ENCODE assay signal across 16 cellular contexts in the genomic region with DNA sequence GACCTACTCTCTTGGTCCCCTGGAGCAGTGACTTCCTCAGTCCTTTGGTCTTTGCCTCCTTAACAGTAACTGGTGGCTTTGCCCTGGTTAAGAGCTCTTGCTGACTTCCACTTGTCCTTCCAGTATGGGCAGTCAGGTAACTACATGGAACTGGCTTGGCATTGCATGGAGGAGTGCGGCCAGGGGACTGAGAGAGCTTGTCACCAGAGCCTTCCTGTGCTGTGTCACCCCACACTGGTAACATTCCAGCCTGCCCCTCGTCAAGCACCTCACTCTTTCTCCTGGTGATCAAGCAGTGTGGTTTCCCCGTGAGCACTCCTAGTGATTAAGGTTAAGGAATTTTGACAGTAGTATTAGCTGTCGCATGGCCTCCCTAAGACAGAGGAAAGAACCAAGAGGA. TPM values are rescaled to one million over a fixed set of nuclear protein-coding genes. Genes with fewer than 3 reads are reported as not detected.
"Had no signal": no experiment of that assay in that cellular context is flagged by ENCODE, and none has a peak within 500 bp of the region (broad histone marks: within the 10 kb centered on the region; RNA-seq: fewer than 3 reads in every experiment).

No MANE protein-coding gene starts in this region.

- H3K9me3 ChIP-seq: adrenal gland, SK-N-SH, transverse colon, vagina had no signal

- H3K27ac Mint-ChIP-seq: activated B cell treated with CpG ODN at 0.5 μM for 24 hours; activated CD4-positive, alpha-beta memory T cell treated with anti-CD3 and anti-CD28 coated beads for 36 hours; activated CD8-positive, alpha-beta memory T cell treated with anti-CD3 and anti-CD28 coated beads, Interleukin-2, amount 10 ng/mL, durations not matched to agents 7 days and 5 days; activated naive CD4-positive, alpha-beta T cell treated with anti-CD3 and anti-CD28 coated beads for 36 hours; endodermal cell; natural killer cell had no signal

- H3K9me3 Mint-ChIP-seq: activated B cell treated with CpG ODN at 0.5 μM for 24 hours; activated CD4-positive, alpha-beta memory T cell treated with anti-CD3 and anti-CD28 coated beads for 36 hours; activated naive CD4-positive, alpha-beta T cell treated with anti-CD3 and anti-CD28 coated beads for 36 hours; endodermal cell; natural killer cell had no signal

- H3K4me3 Mint-ChIP-seq: activated B cell treated with CpG ODN at 0.5 μM for 24 hours; activated CD4-positive, alpha-beta memory T cell treated with anti-CD3 and anti-CD28 coated beads for 36 hours; activated CD8-positive, alpha-beta memory T cell treated with anti-CD3 and anti-CD28 coated beads, Interleukin-2, amount 10 ng/mL, durations not matched to agents 7 days and 5 days; activated naive CD4-positive, alpha-beta T cell treated with anti-CD3 and anti-CD28 coated beads for 36 hours; endodermal cell; natural killer cell had no signal

- H3K27ac ChIP-seq: adrenal gland, epithelial cell of prostate, foreskin keratinocyte, transverse colon, vagina had no signal

- H3K27me3 Mint-ChIP-seq: activated B cell treated with CpG ODN at 0.5 μM for 24 hours; activated CD4-positive, alpha-beta memory T cell treated with anti-CD3 and anti-CD28 coated beads for 36 hours; activated CD8-positive, alpha-beta memory T cell treated with anti-CD3 and anti-CD28 coated beads, Interleukin-2, amount 10 ng/mL, durations not matched to agents 7 days and 5 days had no signal

- H3K4me3 ChIP-seq: adrenal gland, transverse colon, vagina had no signal

- FAIRE-seq: kidney had no signal

- H3K27me3 ChIP-seq: adrenal gland, foreskin keratinocyte, transverse colon, vagina had no signal

- ATAC-seq: activated CD8-positive, alpha-beta memory T cell treated with anti-CD3 and anti-CD28 coated beads, Interleukin-2, amount 10 ng/mL, durations not matched to agents 7 days and 5 days; foreskin keratinocyte; natural killer cell had no signal

- DNase-seq: activated B cell treated with CpG ODN at 0.5 μM for 24 hours; activated CD4-positive, alpha-beta memory T cell treated with anti-CD3 and anti-CD28 coated beads for 36 hours; activated CD4-positive, alpha-beta T cell treated with anti-CD3 and anti-CD28 coated beads for 4 hours; activated CD8-positive, alpha-beta memory T cell treated with anti-CD3 and anti-CD28 coated beads, Interleukin-2, amount 10 ng/mL, durations not matched to agents 7 days and 5 days; activated naive CD4-positive, alpha-beta T cell treated with anti-CD3 and anti-CD28 coated beads for 36 hours; adrenal gland; endodermal cell; foreskin keratinocyte; glutamatergic neuron; kidney; natural killer cell; SK-N-SH; stimulated activated naive CD4-positive, alpha-beta T cell treated with Interleukin-2 at 50 U/mL for 16 hours; transverse colon had no signal

- H3K4me1 ChIP-seq: foreskin keratinocyte, transverse colon, vagina had no signal

RNA-seq across cellular contexts. Expression of gene SNX22, which starts 19.3 kb away (rescaled TPM):
- total RNA-seq: vagina had no signal
